Comparison of ENCODE assay signal across 11 cellular contexts in genomic region chr5:62268239-62268638, GRCh38. TPM values are rescaled to one million over a fixed set of nuclear protein-coding genes. Genes with fewer than 3 reads are reported as not detected.
DNase-seq lines count a peak whose midpoint lies in the region; ATAC-seq and TF ChIP-seq lines count a peak whose summit lies in the region.
"Had no signal": no experiment of that assay in that cellular context is flagged by ENCODE, and none has a peak within 500 bp of the region (broad histone marks: within the 10 kb centered on the region; RNA-seq: fewer than 3 reads in every experiment).

No MANE protein-coding gene starts in this region.

- peak; percentile 72 for ATAC-seq in GM19023 (IDR thresholded peaks at IDR 0.05; ENCODE audit: unreplicated experiment)
- ATAC-seq in esophagus mucosa, result peak; percentile 98

- DNase-seq in NCI-H2029 treated with DMSO at 0.1 percent for 48 hours (lab: John Stamatoyannopoulos, UW), result peak; percentile 84
- no peak for DNase-seq in ecto neural progenitor cell (ENCODE audit: low spot score)
- DNase-seq in cerebellar nuclear complex (lab: John Stamatoyannopoulos, UW), result no peak
- no peak for DNase-seq in GM19240 (ENCODE audit: insufficient read length, low spot score)
- DNase-seq in activated effector memory CD4-positive, alpha-beta T cell treated with anti-CD3 and anti-CD28 coated beads, Interleukin-2, amount 50 U/mL, for 16 hours, result no peak
- DNase-seq: DND-41, NCI-H446 had no signal

- peak overlapping the region; percentile 71 for H3K27ac ChIP-seq in 22Rv1
- H3K27ac ChIP-seq: neutrophil had no signal

- no peak for TF ChIP-seq CTCF in 22Rv1 (IDR thresholded peaks at IDR 0.05)

RNA-seq across cellular contexts. Expression of gene KIF2A, which starts 37.8 kb away (rescaled TPM):
- total RNA-seq in esophagus mucosa, result 23.3 TPM
